18 cellular contexts compared by ENCODE assay signal in the genomic region with DNA sequence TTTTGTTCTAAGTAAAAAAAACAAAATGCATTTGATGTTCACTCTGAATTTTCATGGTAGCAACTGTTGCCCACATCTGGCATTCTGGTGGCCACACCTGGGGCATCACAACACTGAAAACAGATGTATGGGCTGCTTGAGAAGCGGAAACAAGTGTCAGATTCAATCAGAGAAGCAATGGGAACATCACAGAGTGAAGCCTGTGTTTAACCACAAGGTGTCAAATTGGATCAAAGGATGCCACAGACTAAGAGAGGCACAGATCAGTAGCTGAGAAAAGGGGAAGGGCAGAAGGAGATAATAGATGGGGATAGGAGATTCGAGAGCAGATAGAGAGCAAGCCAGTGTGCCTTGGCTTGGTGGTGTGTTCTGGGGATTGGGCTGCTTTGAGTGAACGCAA. TPM values are rescaled to one million over a fixed set of nuclear protein-coding genes. Genes with fewer than 3 reads are reported as not detected.
DNase-seq lines count a peak whose midpoint lies in the region; ATAC-seq, FAIRE-seq and TF ChIP-seq lines count a peak whose summit lies in the region.
"Had no signal": no experiment of that assay in that cellular context is flagged by ENCODE, and none has a peak within 500 bp of the region (broad histone marks: within the 10 kb centered on the region; RNA-seq: fewer than 3 reads in every experiment).

No MANE protein-coding gene starts in this region.

- H3K27me3 Mint-ChIP-seq in CD4-positive, alpha-beta T cell, result no peaks in the 10 kb centered on the region
- H3K27me3 Mint-ChIP-seq in activated naive CD8-positive, alpha-beta T cell treated with anti-CD3 and anti-CD28 coated beads, Interleukin-2, amount 50 U/mL, for 24 hours, result no peaks in the 10 kb centered on the region

- no peak overlapping the region for H3K9ac ChIP-seq in SU-DHL-6 (ENCODE audit: low read length)

- intact Hi-C loops in CD4-positive, alpha-beta T cell (cut with DNase I, micrococcal nuclease), result loop anchor here (1.0 to 10.0 kb wide), 3 partner anchors 13 to 785 kb away; a partner anchor contains a TSS

- H3K4me3 Mint-ChIP-seq in CD4-positive, alpha-beta T cell, result peak overlapping the region; percentile 1
- H3K4me3 Mint-ChIP-seq in activated naive CD8-positive, alpha-beta T cell treated with anti-CD3 and anti-CD28 coated beads, Interleukin-2, amount 50 U/mL, for 24 hours, result no peak overlapping the region

- no peaks in the 10 kb centered on the region for H3K36me3 Mint-ChIP-seq in CD4-positive, alpha-beta T cell (ENCODE audit: low read depth)
- H3K36me3 Mint-ChIP-seq in activated naive CD8-positive, alpha-beta T cell treated with anti-CD3 and anti-CD28 coated beads, Interleukin-2, amount 50 U/mL, for 24 hours (ENCODE audit: low read depth), result no peaks in the 10 kb centered on the region

- H3F3A ChIP-seq in SU-DHL-6 (ENCODE audit: insufficient read depth), result peaks cover 18% of the 10 kb centered on the region; the same call in 1 of the 2 replicates

- no peak overlapping the region for H2AFZ ChIP-seq in SU-DHL-6 (ENCODE audit: low read depth, low read length, severe bottlenecking)

- no peaks in the 10 kb centered on the region for H4K20me1 ChIP-seq in SU-DHL-6 (ENCODE audit: low read depth, low read length)

- ATAC-seq in CD4-positive, alpha-beta T cell (ENCODE audit: poor library complexity), result peak; percentile 92
- ATAC-seq in activated naive CD8-positive, alpha-beta T cell treated with anti-CD3 and anti-CD28 coated beads, Interleukin-2, amount 50 U/mL, for 24 hours, result peak; percentile 55
- ATAC-seq in GM19328 (IDR thresholded peaks at IDR 0.05; ENCODE audit: unreplicated experiment), result no peak
- no peak for ATAC-seq in GM18520 (IDR thresholded peaks at IDR 0.05; ENCODE audit: unreplicated experiment)

- CTCF ChIA-PET in CD4-positive, alpha-beta T cell (lab: Charles Lee), result no interaction called here
- CTCF ChIA-PET in GM10248 (lab: Yijun Ruan, JAX), result interaction anchor here (1.2 to 3.7 kb wide), 3 partner anchors 10 to 35 kb away, joined by 4 to 12 read pairs (median 5); no protein-coding TSS in a partner anchor

- POLR2A ChIA-PET in CD4-positive, alpha-beta T cell (lab: Charles Lee), result interaction anchor here (0.7 to 2.1 kb wide), 5 partner anchors 13 to 817 kb away, joined by 3 to 11 read pairs (median 3); no protein-coding TSS in a partner anchor
- POLR2A ChIA-PET in GM10248 (lab: Yijun Ruan, JAX), result no interaction called here

- no peaks in the 10 kb centered on the region for H3K79me2 ChIP-seq in SU-DHL-6 (ENCODE audit: insufficient read depth, low read length)

- FAIRE-seq in GM18507 (lab: Jason Lieb, UNC), result peak; percentile 51
- FAIRE-seq: keratinocyte had no signal

- no peak overlapping the region for H3K27ac ChIP-seq in CD4-positive, alpha-beta T cell (ENCODE audit: low read depth, low read length)
- peak overlapping the region; percentile 78 for H3K27ac ChIP-seq in SU-DHL-6 (ENCODE audit: low read depth, low read length)
- H3K27ac ChIP-seq: C4-2B, SJCRH30, skin epidermis had no signal

- no peaks in the 10 kb centered on the region for H3K36me3 ChIP-seq in SU-DHL-6 (ENCODE audit: low read length)
- H3K36me3 ChIP-seq: SJCRH30 had no signal

- no peaks in the 10 kb centered on the region for H3K9me2 ChIP-seq in SU-DHL-6 (replicated peaks; ENCODE audit: insufficient read depth, low read length)

- H3K9me3 Mint-ChIP-seq in CD4-positive, alpha-beta T cell, result no peaks in the 10 kb centered on the region
- no peaks in the 10 kb centered on the region for H3K9me3 Mint-ChIP-seq in activated naive CD8-positive, alpha-beta T cell treated with anti-CD3 and anti-CD28 coated beads, Interleukin-2, amount 50 U/mL, for 24 hours

- no peaks in the 10 kb centered on the region for H3K27me3 ChIP-seq in CD4-positive, alpha-beta T cell (ENCODE audit: control insufficient read depth, insufficient read depth, low read length)
- H3K27me3 ChIP-seq in SU-DHL-6 (ENCODE audit: low read length), result no peaks in the 10 kb centered on the region
- H3K27me3 ChIP-seq: SJCRH30 had no signal

- H3K4me1 Mint-ChIP-seq in CD4-positive, alpha-beta T cell (ENCODE audit: low read depth), result peaks cover 30% of the 10 kb centered on the region
- peaks cover 22% of the 10 kb centered on the region for H3K4me1 Mint-ChIP-seq in activated naive CD8-positive, alpha-beta T cell treated with anti-CD3 and anti-CD28 coated beads, Interleukin-2, amount 50 U/mL, for 24 hours

- no peaks in the 10 kb centered on the region for H3K9me3 ChIP-seq in CD4-positive, alpha-beta T cell (ENCODE audit: control insufficient read depth, low read length)
- H3K9me3 ChIP-seq in SU-DHL-6 (ENCODE audit: insufficient read depth, low read length), result no peaks in the 10 kb centered on the region
- H3K9me3 ChIP-seq: SJCRH30 had no signal

- no peak for TF ChIP-seq CTCF in CD4-positive, alpha-beta T cell (IDR thresholded peaks at IDR 0.05)
- TF ChIP-seq CTCF in SU-DHL-6 (IDR thresholded peaks at IDR 0.05; ENCODE audit: insufficient read depth, low read length, poor library complexity, severe bottlenecking) (no peak), GM10248 (IDR thresholded peaks at IDR 0.05; ENCODE audit: control extremely low read depth, extremely low read depth, low read depth, missing control alignments) (no peak)

- H3K4me3 ChIP-seq in SU-DHL-6 (ENCODE audit: insufficient read depth, low read length, poor library complexity, severe bottlenecking), result no peak overlapping the region
- H3K4me3 ChIP-seq: SJCRH30, skin epidermis had no signal

- peak overlapping the region; percentile 18 for H3K27ac Mint-ChIP-seq in CD4-positive, alpha-beta T cell
- no peak overlapping the region for H3K27ac Mint-ChIP-seq in activated naive CD8-positive, alpha-beta T cell treated with anti-CD3 and anti-CD28 coated beads, Interleukin-2, amount 50 U/mL, for 24 hours

- peak overlapping the region; percentile 42 for H3K4me2 ChIP-seq in SU-DHL-6 (ENCODE audit: low read depth, low read length, poor library complexity, severe bottlenecking)

- peak in 6 of 10 experiments; percentile 9 to 60 (median 27) for DNase-seq in CD4-positive, alpha-beta T cell
- no peak for DNase-seq in GM18507 (ENCODE audit: extremely low spot score, insufficient read length, low read depth)
- DNase-seq in activated naive CD8-positive, alpha-beta T cell treated with anti-CD3 and anti-CD28 coated beads, Interleukin-2, amount 50 U/mL, for 24 hours, result no peak
- DNase-seq in GM10248 (ENCODE audit: extremely low spot score), result no peak
- no peak for DNase-seq in Ammon's horn (ENCODE audit: low spot score)
- DNase-seq: activated CD4-positive, CD25-positive, alpha-beta regulatory T cell; HCEC 1CT; head of caudate nucleus; midbrain; NCI-H2029; NK-92 treated with Interleukin-12 subunit alpha and Interleukin-12 subunit beta, amount 100 ng/mL, for 24 hours; SJCRH30 had no signal

RNA-seq across cellular contexts. Expression of a gene that starts 49.8 kb away (rescaled TPM):
- total RNA-seq in CD4-positive, alpha-beta T cell, result 10 to 100 TPM; 37.9 to 39.3 TPM

Comparison
In these comparisons a context has a peak if more than half of its experiments do, and no peak if none do; other contexts are left out.
1. ATAC-seq: peak in CD4-positive, alpha-beta T cell (single experiment) and activated naive CD8-positive, alpha-beta T cell treated with anti-CD3 and anti-CD28 coated beads, Interleukin-2, amount 50 U/mL, for 24 hours (single experiment); none in GM19328 (single experiment) and GM18520 (single experiment).
2. DNase-seq: peak in CD4-positive, alpha-beta T cell (6 of 10); none in GM18507 (single experiment), activated naive CD8-positive, alpha-beta T cell treated with anti-CD3 and anti-CD28 coated beads, Interleukin-2, amount 50 U/mL, for 24 hours (single experiment), GM10248 (single experiment) and Ammon's horn (single experiment).